In the genomic region with DNA sequence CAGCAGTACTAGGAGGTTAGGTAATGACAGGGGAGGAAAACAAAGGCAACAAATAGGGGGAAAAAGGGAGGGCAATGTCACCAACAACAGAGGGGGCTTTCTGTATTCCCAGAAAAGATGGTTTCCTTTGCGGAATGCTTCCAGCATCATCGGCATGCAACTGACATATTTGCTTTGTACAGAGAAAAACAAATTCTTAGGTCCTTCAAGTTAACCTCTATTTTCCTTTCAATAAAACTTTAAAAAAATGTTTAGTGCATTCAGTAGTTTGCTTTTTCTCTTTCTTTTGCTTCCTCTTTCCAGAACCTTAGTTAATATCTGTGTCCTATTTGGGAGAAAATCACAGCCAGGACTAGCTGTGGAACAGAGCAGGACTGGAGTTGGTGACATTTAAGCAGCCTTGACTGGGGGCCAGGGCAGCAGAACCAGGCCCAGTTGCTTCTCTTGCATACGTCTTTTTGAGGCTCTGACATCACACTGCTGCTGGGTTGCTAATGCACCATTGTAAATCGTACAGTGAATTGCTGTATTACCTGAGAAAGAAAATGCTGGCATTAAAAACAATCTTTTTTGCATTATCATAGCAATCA, we compare ENCODE assay signal across 1 cellular context.
TF ChIP-seq lines count a peak whose summit lies in the region.

No MANE protein-coding gene starts in this region.

TF ChIP-seq in HepG2, 621 proteins besides CTCF, POLR2A, EP300 and RAD21 (continued from another document):
- TF ChIP-seq, protein P1, sequence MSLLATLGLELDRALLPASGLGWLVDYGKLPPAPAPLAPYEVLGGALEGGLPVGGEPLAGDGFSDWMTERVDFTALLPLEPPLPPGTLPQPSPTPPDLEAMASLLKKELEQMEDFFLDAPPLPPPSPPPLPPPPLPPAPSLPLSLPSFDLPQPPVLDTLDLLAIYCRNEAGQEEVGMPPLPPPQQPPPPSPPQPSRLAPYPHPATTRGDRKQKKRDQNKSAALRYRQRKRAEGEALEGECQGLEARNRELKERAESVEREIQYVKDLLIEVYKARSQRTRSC (CRISPR knock-in tag; IDR thresholded peaks at IDR 0.05; ENCODE audit: low read depth), result no peak
- TF ChIP-seq PRPF4 (IDR thresholded peaks at IDR 0.05; ENCODE audit: low read depth, low read length, poor library complexity, severe bottlenecking) (no peak), MTF2 (CRISPR knock-in tag; IDR thresholded peaks at IDR 0.05; ENCODE audit: borderline replicate concordance) (no peak), ZNF780A (CRISPR knock-in tag; IDR thresholded peaks at IDR 0.05) (no peak), ZNF230 (CRISPR knock-in tag; IDR thresholded peaks at IDR 0.05) (no peak), ZNF839 (CRISPR knock-in tag; IDR thresholded peaks at IDR 0.05; ENCODE audit: borderline replicate concordance) (no peak), SP1 (IDR thresholded peaks at IDR 0.05) (no peak), SP1 (CRISPR knock-in tag; IDR thresholded peaks at IDR 0.05) (no peak), ZFP82 (CRISPR knock-in tag; IDR thresholded peaks at IDR 0.05; ENCODE audit: borderline replicate concordance) (no peak), ZNF3 (CRISPR knock-in tag; IDR thresholded peaks at IDR 0.05) (no peak), ZBTB39 (CRISPR knock-in tag; IDR thresholded peaks at IDR 0.05) (no peak), ZNF343 (CRISPR knock-in tag; IDR thresholded peaks at IDR 0.05) (no peak), ZNF30 (CRISPR knock-in tag; IDR thresholded peaks at IDR 0.05) (no peak), SMAD1 (CRISPR knock-in tag; IDR thresholded peaks at IDR 0.05; ENCODE audit: borderline replicate concordance, low read depth) (no peak), ATAD3A (CRISPR knock-in tag; IDR thresholded peaks at IDR 0.05) (no peak), FIP1L1 (IDR thresholded peaks at IDR 0.05; ENCODE audit: borderline replicate concordance, insufficient read depth, low read depth, low read length) (no peak)
- TF ChIP-seq, protein P2, sequence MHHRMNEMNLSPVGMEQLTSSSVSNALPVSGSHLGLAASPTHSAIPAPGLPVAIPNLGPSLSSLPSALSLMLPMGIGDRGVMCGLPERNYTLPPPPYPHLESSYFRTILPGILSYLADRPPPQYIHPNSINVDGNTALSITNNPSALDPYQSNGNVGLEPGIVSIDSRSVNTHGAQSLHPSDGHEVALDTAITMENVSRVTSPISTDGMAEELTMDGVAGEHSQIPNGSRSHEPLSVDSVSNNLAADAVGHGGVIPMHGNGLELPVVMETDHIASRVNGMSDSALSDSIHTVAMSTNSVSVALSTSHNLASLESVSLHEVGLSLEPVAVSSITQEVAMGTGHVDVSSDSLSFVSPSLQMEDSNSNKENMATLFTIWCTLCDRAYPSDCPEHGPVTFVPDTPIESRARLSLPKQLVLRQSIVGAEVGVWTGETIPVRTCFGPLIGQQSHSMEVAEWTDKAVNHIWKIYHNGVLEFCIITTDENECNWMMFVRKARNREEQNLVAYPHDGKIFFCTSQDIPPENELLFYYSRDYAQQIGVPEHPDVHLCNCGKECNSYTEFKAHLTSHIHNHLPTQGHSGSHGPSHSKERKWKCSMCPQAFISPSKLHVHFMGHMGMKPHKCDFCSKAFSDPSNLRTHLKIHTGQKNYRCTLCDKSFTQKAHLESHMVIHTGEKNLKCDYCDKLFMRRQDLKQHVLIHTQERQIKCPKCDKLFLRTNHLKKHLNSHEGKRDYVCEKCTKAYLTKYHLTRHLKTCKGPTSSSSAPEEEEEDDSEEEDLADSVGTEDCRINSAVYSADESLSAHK (CRISPR knock-in tag; IDR thresholded peaks at IDR 0.05; ENCODE audit: borderline replicate concordance), result no peak
- TF ChIP-seq, protein P3, sequence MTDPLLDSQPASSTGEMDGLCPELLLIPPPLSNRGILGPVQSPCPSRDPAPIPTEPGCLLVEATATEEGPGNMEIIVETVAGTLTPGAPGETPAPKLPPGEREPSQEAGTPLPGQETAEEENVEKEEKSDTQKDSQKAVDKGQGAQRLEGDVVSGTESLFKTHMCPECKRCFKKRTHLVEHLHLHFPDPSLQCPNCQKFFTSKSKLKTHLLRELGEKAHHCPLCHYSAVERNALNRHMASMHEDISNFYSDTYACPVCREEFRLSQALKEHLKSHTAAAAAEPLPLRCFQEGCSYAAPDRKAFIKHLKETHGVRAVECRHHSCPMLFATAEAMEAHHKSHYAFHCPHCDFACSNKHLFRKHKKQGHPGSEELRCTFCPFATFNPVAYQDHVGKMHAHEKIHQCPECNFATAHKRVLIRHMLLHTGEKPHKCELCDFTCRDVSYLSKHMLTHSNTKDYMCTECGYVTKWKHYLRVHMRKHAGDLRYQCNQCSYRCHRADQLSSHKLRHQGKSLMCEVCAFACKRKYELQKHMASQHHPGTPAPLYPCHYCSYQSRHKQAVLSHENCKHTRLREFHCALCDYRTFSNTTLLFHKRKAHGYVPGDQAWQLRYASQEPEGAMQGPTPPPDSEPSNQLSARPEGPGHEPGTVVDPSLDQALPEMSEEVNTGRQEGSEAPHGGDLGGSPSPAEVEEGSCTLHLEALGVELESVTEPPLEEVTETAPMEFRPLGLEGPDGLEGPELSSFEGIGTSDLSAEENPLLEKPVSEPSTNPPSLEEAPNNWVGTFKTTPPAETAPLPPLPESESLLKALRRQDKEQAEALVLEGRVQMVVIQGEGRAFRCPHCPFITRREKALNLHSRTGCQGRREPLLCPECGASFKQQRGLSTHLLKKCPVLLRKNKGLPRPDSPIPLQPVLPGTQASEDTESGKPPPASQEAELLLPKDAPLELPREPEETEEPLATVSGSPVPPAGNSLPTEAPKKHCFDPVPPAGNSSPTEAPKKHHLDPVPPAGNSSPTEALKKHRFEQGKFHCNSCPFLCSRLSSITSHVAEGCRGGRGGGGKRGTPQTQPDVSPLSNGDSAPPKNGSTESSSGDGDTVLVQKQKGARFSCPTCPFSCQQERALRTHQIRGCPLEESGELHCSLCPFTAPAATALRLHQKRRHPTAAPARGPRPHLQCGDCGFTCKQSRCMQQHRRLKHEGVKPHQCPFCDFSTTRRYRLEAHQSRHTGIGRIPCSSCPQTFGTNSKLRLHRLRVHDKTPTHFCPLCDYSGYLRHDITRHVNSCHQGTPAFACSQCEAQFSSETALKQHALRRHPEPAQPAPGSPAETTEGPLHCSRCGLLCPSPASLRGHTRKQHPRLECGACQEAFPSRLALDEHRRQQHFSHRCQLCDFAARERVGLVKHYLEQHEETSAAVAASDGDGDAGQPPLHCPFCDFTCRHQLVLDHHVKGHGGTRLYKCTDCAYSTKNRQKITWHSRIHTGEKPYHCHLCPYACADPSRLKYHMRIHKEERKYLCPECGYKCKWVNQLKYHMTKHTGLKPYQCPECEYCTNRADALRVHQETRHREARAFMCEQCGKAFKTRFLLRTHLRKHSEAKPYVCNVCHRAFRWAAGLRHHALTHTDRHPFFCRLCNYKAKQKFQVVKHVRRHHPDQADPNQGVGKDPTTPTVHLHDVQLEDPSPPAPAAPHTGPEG (CRISPR knock-in tag; IDR thresholded peaks at IDR 0.05), result no peak
